In the genomic region with DNA sequence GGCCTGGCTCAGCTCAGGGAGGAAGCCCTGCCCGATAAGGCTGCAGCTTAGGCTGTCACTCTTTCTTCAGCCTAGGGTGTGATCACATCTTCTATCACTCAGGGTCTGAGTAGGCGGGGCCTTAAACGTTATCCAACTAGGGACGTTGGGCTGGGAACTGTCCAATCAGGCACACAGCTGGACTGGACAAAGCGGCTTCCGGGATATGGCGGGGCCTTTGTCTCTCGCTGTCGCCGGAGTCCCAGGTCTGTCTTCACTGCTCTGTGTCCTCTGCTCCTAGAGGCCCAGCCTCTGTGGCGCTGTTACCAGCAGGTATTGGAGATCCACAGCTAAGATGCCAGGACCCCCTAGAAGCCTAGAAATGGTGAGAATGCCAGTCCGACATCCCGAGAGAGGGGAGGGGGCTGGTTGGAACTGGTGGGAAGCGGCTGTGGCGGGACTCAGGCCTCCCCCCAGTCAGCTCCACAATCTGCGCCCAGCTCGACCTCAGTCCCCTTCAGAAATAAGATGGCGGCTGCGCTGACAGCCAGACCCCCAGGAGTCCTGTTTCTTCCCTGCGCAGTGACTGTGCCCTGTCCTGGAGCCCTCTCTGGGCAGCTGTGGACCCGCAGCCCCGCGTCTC, we compare ENCODE assay signal across 1 cellular context.
TF ChIP-seq lines count a peak whose summit lies in the region.

A gene (plus strand): TSS at position 214 of the 622 bp plus-strand sequence. CDS start 121 bp downstream, at position 335.

TF ChIP-seq in K562, 482 proteins besides CTCF, POLR2A, EP300 and RAD21 (continued from another document and continues in another):
- TF ChIP-seq, protein P1, sequence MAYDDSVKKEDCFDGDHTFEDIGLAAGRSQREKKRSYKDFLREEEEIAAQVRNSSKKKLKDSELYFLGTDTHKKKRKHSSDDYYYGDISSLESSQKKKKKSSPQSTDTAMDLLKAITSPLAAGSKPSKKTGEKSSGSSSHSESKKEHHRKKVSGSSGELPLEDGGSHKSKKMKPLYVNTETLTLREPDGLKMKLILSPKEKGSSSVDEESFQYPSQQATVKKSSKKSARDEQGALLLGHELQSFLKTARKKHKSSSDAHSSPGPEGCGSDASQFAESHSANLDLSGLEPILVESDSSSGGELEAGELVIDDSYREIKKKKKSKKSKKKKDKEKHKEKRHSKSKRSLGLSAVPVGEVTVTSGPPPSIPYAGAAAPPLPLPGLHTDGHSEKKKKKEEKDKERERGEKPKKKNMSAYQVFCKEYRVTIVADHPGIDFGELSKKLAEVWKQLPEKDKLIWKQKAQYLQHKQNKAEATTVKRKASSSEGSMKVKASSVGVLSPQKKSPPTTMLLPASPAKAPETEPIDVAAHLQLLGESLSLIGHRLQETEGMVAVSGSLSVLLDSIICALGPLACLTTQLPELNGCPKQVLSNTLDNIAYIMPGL (CRISPR knock-in tag; IDR thresholded peaks at IDR 0.05): no peak
- TF ChIP-seq, protein P2, sequence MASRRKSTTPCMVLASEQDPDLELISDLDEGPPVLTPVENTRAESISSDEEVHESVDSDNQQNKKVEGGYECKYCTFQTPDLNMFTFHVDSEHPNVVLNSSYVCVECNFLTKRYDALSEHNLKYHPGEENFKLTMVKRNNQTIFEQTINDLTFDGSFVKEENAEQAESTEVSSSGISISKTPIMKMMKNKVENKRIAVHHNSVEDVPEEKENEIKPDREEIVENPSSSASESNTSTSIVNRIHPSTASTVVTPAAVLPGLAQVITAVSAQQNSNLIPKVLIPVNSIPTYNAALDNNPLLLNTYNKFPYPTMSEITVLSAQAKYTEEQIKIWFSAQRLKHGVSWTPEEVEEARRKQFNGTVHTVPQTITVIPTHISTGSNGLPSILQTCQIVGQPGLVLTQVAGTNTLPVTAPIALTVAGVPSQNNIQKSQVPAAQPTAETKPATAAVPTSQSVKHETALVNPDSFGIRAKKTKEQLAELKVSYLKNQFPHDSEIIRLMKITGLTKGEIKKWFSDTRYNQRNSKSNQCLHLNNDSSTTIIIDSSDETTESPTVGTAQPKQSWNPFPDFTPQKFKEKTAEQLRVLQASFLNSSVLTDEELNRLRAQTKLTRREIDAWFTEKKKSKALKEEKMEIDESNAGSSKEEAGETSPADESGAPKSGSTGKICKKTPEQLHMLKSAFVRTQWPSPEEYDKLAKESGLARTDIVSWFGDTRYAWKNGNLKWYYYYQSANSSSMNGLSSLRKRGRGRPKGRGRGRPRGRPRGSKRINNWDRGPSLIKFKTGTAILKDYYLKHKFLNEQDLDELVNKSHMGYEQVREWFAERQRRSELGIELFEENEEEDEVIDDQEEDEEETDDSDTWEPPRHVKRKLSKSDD (conservative IDR thresholded peaks at IDR 0.05; ENCODE audit: low read length): no peak
- TF ChIP-seq TRIM24 (IDR thresholded peaks at IDR 0.05) (peak in 1 of 2 experiments; percentile 33; a peak in 1 of 4 replicates), SP1 (CRISPR knock-in tag; IDR thresholded peaks at IDR 0.05) (0 out of 2 replicates have a peak, but pooled peaks have one; percentile 42), ESRRA (IDR thresholded peaks at IDR 0.05; ENCODE audit: borderline replicate concordance, low read depth) (peak; percentile 82), MECOM (CRISPR knock-in tag; IDR thresholded peaks at IDR 0.05) (no peak), SRF (CRISPR knock-in tag; IDR thresholded peaks at IDR 0.05) (peak in 1 of 2 experiments; percentile 72; a peak in 2 of 4 replicates), ASH1L (IDR thresholded peaks at IDR 0.05; ENCODE audit: borderline replicate concordance, low read depth, partially characterized antibody) (peak; percentile 52), FOXJ2 (tag; IDR thresholded peaks at IDR 0.05) (no peak), TCF7 (IDR thresholded peaks at IDR 0.05; ENCODE audit: borderline replicate concordance) (no peak), ZNF551 (CRISPR knock-in tag; IDR thresholded peaks at IDR 0.05) (no peak), CREBBP (IDR thresholded peaks at IDR 0.05; ENCODE audit: low read depth, low read length) (no peak), SUPT5H (IDR thresholded peaks at IDR 0.05) (peak; percentile 92), CTBP1 (IDR thresholded peaks at IDR 0.05; ENCODE audit: borderline replicate concordance) (peak; percentile 48; the same call in 1 of the 2 replicates), POLR2AphosphoS2 (IDR thresholded peaks at IDR 0.05; ENCODE audit: low read length) (peak; percentile 61; the same call in 1 of the 2 replicates), HCFC1 (IDR thresholded peaks at IDR 0.05; ENCODE audit: low read depth, low read length) (peak; percentile 38), ZKSCAN1 (IDR thresholded peaks at IDR 0.05; ENCODE audit: low read depth, low read length) (0 out of 2 replicates have a peak, but pooled peaks have one; percentile 9), BCL6 (CRISPR knock-in tag; IDR thresholded peaks at IDR 0.05) (no peak), POLR2B (IDR thresholded peaks at IDR 0.05; ENCODE audit: low read depth, partially characterized antibody) (peak; percentile 88), RNF2 (IDR thresholded peaks at IDR 0.05) (no peak), NCOA1 (IDR thresholded peaks at IDR 0.05; ENCODE audit: low read depth) (peak; percentile 47; the same call in 1 of the 2 replicates), SPI1 (IDR thresholded peaks at IDR 0.05; ENCODE audit: borderline replicate concordance, low read depth, low read length) (0 out of 2 replicates have a peak, but pooled peaks have one; percentile 42), MYC (IDR thresholded peaks at IDR 0.05; ENCODE audit: low read depth, low read length) (no peak), MYC (CRISPR knock-in tag; IDR thresholded peaks at IDR 0.05; ENCODE audit: borderline replicate concordance, low read depth) (no peak), KDM5B (IDR thresholded peaks at IDR 0.05; ENCODE audit: insufficient replicate concordance, low read depth, low read length) (peak; percentile 88), ZFPM2 (CRISPR knock-in tag; IDR thresholded peaks at IDR 0.05) (no peak), POLR2H (tag; IDR thresholded peaks at IDR 0.05; ENCODE audit: low read depth) (peak; percentile 88), ELF1 (tag; IDR thresholded peaks at IDR 0.05) (peak; percentile 90), SMAD1 (IDR thresholded peaks at IDR 0.05; ENCODE audit: low read depth, low read length, partially characterized antibody) (peak; percentile 33), MAZ (CRISPR knock-in tag; conservative IDR thresholded peaks at IDR 0.05 in 1 of 2, IDR thresholded peaks at IDR 0.05 in 1 of 2) (peak; percentile 63 to 68; a peak in 2 of 4 replicates), FOXM1 (IDR thresholded peaks at IDR 0.05; ENCODE audit: low read depth) (peak; percentile 35; the same call in 1 of the 2 replicates), FOXM1 (CRISPR knock-in tag; IDR thresholded peaks at IDR 0.05; ENCODE audit: low read depth) (no peak), ATF1 (CRISPR knock-in tag; IDR thresholded peaks at IDR 0.05) (no peak), ATF1 (tag; IDR thresholded peaks at IDR 0.05) (peak; percentile 77), MYBL2 (IDR thresholded peaks at IDR 0.05; ENCODE audit: low read depth) (no peak), MYBL2 (CRISPR knock-in tag; IDR thresholded peaks at IDR 0.05; ENCODE audit: borderline replicate concordance) (no peak), CBX3 (IDR thresholded peaks at IDR 0.05; ENCODE audit: borderline replicate concordance in 1 of 2, low read length in 2 of 2) (no peak), ATF7 (IDR thresholded peaks at IDR 0.05) (peak; percentile 68), GTF2E2 (tag; IDR thresholded peaks at IDR 0.05) (peak; percentile 28; the same call in 1 of the 2 replicates), CREB1 (IDR thresholded peaks at IDR 0.05) (0 out of 2 replicates have a peak, but pooled peaks have one; percentile 23), CREB1 (CRISPR knock-in tag; IDR thresholded peaks at IDR 0.05) (no peak), ELF4 (CRISPR knock-in tag; IDR thresholded peaks at IDR 0.05) (peak; percentile 75; the same call in 1 of the 2 replicates), RUNX1 (IDR thresholded peaks at IDR 0.05; ENCODE audit: low read depth) (no peak), ELF2 (CRISPR knock-in tag; IDR thresholded peaks at IDR 0.05) (peak; percentile 82), TBP (optimal IDR thresholded peaks at IDR 0.05; ENCODE audit: low read depth, low read length) (peak; percentile 77), POLR2AphosphoS5 (IDR thresholded peaks at IDR 0.05; ENCODE audit: control insufficient read depth, insufficient read depth, low read depth, low read length) (peak; percentile 84), NRF1 (conservative IDR thresholded peaks at IDR 0.05 in 1 of 2, IDR thresholded peaks at IDR 0.05 in 1 of 2) (peak; percentile 46 to 51; a peak in 3 of 4 replicates), NR2C2 (CRISPR knock-in tag; IDR thresholded peaks at IDR 0.05) (no peak), NR2C2 (tag; IDR thresholded peaks at IDR 0.05) (0 out of 2 replicates have a peak, but pooled peaks have one; percentile 27), SAFB2 (IDR thresholded peaks at IDR 0.05; ENCODE audit: borderline replicate concordance, low read depth, low read length, severe bottlenecking) (no peak), TEAD4 (IDR thresholded peaks at IDR 0.05; ENCODE audit: low read length) (0 out of 2 replicates have a peak, but pooled peaks have one; percentile 9), TEAD4 (CRISPR knock-in tag; IDR thresholded peaks at IDR 0.05; ENCODE audit: borderline replicate concordance) (no peak), EP400 (IDR thresholded peaks at IDR 0.05) (peak; percentile 92), JUND (IDR thresholded peaks at IDR 0.05; ENCODE audit: borderline replicate concordance, low read depth, low read length) (0 out of 2 replicates have a peak, but pooled peaks have one; percentile 5), JUND (tag; IDR thresholded peaks at IDR 0.05; ENCODE audit: borderline replicate concordance, low read depth, low read length) (no peak), ZZZ3 (IDR thresholded peaks at IDR 0.05) (no peak), PHF8 (IDR thresholded peaks at IDR 0.05; ENCODE audit: borderline replicate concordance, low read length) (peak; percentile 86), ZFP30 (CRISPR knock-in tag; IDR thresholded peaks at IDR 0.05; ENCODE audit: borderline replicate concordance) (no peak), PHB (CRISPR knock-in tag; IDR thresholded peaks at IDR 0.05) (0 out of 2 replicates have a peak, but pooled peaks have one; percentile 37), GABPB1 (CRISPR knock-in tag; IDR thresholded peaks at IDR 0.05) (0 out of 2 replicates have a peak, but pooled peaks have one; percentile 23), GABPA (tag; conservative IDR thresholded peaks at IDR 0.05; ENCODE audit: low read depth) (peak; percentile 65)
- TF ChIP-seq, protein P3, sequence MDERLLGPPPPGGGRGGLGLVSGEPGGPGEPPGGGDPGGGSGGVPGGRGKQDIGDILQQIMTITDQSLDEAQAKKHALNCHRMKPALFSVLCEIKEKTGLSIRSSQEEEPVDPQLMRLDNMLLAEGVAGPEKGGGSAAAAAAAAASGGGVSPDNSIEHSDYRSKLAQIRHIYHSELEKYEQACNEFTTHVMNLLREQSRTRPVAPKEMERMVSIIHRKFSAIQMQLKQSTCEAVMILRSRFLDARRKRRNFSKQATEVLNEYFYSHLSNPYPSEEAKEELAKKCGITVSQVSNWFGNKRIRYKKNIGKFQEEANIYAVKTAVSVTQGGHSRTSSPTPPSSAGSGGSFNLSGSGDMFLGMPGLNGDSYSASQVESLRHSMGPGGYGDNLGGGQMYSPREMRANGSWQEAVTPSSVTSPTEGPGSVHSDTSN (CRISPR knock-in tag; IDR thresholded peaks at IDR 0.05; ENCODE audit: low read depth): peak; percentile 72
- TF ChIP-seq, protein P3 (tag; conservative IDR thresholded peaks at IDR 0.05; ENCODE audit: low read depth): peak; percentile 92
- TF ChIP-seq, protein P4, sequence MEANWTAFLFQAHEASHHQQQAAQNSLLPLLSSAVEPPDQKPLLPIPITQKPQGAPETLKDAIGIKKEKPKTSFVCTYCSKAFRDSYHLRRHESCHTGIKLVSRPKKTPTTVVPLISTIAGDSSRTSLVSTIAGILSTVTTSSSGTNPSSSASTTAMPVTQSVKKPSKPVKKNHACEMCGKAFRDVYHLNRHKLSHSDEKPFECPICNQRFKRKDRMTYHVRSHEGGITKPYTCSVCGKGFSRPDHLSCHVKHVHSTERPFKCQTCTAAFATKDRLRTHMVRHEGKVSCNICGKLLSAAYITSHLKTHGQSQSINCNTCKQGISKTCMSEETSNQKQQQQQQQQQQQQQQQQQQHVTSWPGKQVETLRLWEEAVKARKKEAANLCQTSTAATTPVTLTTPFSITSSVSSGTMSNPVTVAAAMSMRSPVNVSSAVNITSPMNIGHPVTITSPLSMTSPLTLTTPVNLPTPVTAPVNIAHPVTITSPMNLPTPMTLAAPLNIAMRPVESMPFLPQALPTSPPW (CRISPR knock-in tag; IDR thresholded peaks at IDR 0.05): peak; percentile 68; the same call in 1 of the 2 replicates
- TF ChIP-seq, protein P5, sequence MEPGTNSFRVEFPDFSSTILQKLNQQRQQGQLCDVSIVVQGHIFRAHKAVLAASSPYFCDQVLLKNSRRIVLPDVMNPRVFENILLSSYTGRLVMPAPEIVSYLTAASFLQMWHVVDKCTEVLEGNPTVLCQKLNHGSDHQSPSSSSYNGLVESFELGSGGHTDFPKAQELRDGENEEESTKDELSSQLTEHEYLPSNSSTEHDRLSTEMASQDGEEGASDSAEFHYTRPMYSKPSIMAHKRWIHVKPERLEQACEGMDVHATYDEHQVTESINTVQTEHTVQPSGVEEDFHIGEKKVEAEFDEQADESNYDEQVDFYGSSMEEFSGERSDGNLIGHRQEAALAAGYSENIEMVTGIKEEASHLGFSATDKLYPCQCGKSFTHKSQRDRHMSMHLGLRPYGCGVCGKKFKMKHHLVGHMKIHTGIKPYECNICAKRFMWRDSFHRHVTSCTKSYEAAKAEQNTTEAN (CRISPR knock-in tag; IDR thresholded peaks at IDR 0.05): no peak
- TF ChIP-seq, protein P6, sequence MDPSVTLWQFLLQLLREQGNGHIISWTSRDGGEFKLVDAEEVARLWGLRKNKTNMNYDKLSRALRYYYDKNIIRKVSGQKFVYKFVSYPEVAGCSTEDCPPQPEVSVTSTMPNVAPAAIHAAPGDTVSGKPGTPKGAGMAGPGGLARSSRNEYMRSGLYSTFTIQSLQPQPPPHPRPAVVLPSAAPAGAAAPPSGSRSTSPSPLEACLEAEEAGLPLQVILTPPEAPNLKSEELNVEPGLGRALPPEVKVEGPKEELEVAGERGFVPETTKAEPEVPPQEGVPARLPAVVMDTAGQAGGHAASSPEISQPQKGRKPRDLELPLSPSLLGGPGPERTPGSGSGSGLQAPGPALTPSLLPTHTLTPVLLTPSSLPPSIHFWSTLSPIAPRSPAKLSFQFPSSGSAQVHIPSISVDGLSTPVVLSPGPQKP (CRISPR knock-in tag; IDR thresholded peaks at IDR 0.05): no peak
